Comparison of ENCODE assay signal across 19 cellular contexts in genomic region chr7:129389829-129390228, GRCh38. TPM values are rescaled to one million over a fixed set of nuclear protein-coding genes. Genes with fewer than 3 reads are reported as not detected.
DNase-seq lines count a peak whose midpoint lies in the region; ATAC-seq and TF ChIP-seq lines count a peak whose summit lies in the region.
"Had no signal": no experiment of that assay in that cellular context is flagged by ENCODE, and none has a peak within 500 bp of the region (broad histone marks: within the 10 kb centered on the region; RNA-seq: fewer than 3 reads in every experiment).

No MANE protein-coding gene starts in this region.

- TF ChIP-seq CTCF in DOHH2 (IDR thresholded peaks at IDR 0.05; ENCODE audit: low read depth, low read length, poor library complexity, severe bottlenecking), result peak; percentile 24
- TF ChIP-seq CTCF in NB4 (IDR thresholded peaks at IDR 0.05; ENCODE audit: low read depth, low read length), result peak; percentile 29
- peak; percentile 19 for TF ChIP-seq CTCF in epithelial cell of proximal tubule (conservative IDR thresholded peaks at IDR 0.05; ENCODE audit: low read depth, low read length)
- TF ChIP-seq CTCF in smooth muscle cell (IDR thresholded peaks at IDR 0.05; ENCODE audit: borderline replicate concordance, insufficient read depth, poor library complexity, severe bottlenecking), result peak; percentile 4
- TF ChIP-seq CTCF in GM13977 (IDR thresholded peaks at IDR 0.05; ENCODE audit: extremely low read depth, insufficient read depth, missing control alignments), result no peak

- H3K36me3 ChIP-seq in DOHH2 (ENCODE audit: control insufficient read depth, low read length) (no peaks in the 10 kb centered on the region), smooth muscle cell (ENCODE audit: low read depth) (no peaks in the 10 kb centered on the region)

- H3F3A ChIP-seq in DOHH2 (ENCODE audit: control insufficient read depth, insufficient read depth), result no peaks in the 10 kb centered on the region
- no peaks in the 10 kb centered on the region for H3F3A ChIP-seq in smooth muscle cell (ENCODE audit: low read depth)

- no peaks in the 10 kb centered on the region for H3K27me3 ChIP-seq in DOHH2 (ENCODE audit: control insufficient read depth, low read length)
- no peaks in the 10 kb centered on the region for H3K27me3 ChIP-seq in smooth muscle cell (ENCODE audit: low read depth)

- H3K79me2 ChIP-seq in DOHH2 (ENCODE audit: control insufficient read depth, low read length) (no peaks in the 10 kb centered on the region), smooth muscle cell (ENCODE audit: low read depth) (no peaks in the 10 kb centered on the region)

- H3K4me3 ChIP-seq in DOHH2 (ENCODE audit: low read length) (no peak overlapping the region), NB4 (ENCODE audit: low read depth, low read length) (no peak overlapping the region), epithelial cell of proximal tubule (ENCODE audit: low read depth, low read length) (no peak overlapping the region), smooth muscle cell (no peak overlapping the region)

- H3K4me1 ChIP-seq in DOHH2 (ENCODE audit: control insufficient read depth, low read length) (no peaks in the 10 kb centered on the region), smooth muscle cell (ENCODE audit: low read depth) (peaks cover 10% of the 10 kb centered on the region)

- TF ChIP-seq POLR2A in NB4 (IDR thresholded peaks at IDR 0.05; ENCODE audit: extremely low read depth, insufficient read length), result no peak

- no peaks in the 10 kb centered on the region for H3K9me2 ChIP-seq in DOHH2 (replicated peaks; ENCODE audit: control insufficient read depth, low read length)

- no peak overlapping the region for H3K9ac ChIP-seq in smooth muscle cell (ENCODE audit: low read depth)

- H3K27ac ChIP-seq in DOHH2 (ENCODE audit: low read depth, low read length) (no peak overlapping the region), smooth muscle cell (ENCODE audit: low read depth) (no peak overlapping the region)
- H3K27ac ChIP-seq: RWPE1 had no signal

- no peak overlapping the region for H3K4me2 ChIP-seq in DOHH2 (ENCODE audit: low read length)
- H3K4me2 ChIP-seq in smooth muscle cell, result no peak overlapping the region

- H4K20me1 ChIP-seq in DOHH2 (ENCODE audit: control insufficient read depth, insufficient read depth, low read depth, low read length) (no peaks in the 10 kb centered on the region), smooth muscle cell (ENCODE audit: low read depth) (no peaks in the 10 kb centered on the region)

- WGBS in smooth muscle cell (ENCODE audit: low lambda C conversion rate), result 88% methylated on average over 1 of the region's 1 CpG

- no peaks in the 10 kb centered on the region for H3K9me3 ChIP-seq in DOHH2 (ENCODE audit: control insufficient read depth, insufficient read depth, low read length)
- H3K9me3 ChIP-seq in smooth muscle cell (replicated peaks; ENCODE audit: low read depth), result no peaks in the 10 kb centered on the region

- no peak for ATAC-seq in GM18867 (IDR thresholded peaks at IDR 0.05; ENCODE audit: unreplicated experiment)
- no peak for ATAC-seq in HG03159 (IDR thresholded peaks at IDR 0.05; ENCODE audit: unreplicated experiment)
- ATAC-seq: PC-3, SK-N-SH treated with all-trans-retinoic acid at 6 μM for 48 hours, T-cell had no signal

- DNase-seq in NB4 (ENCODE audit: low read depth) (no peak), epithelial cell of proximal tubule (ENCODE audit: low read depth) (no peak), smooth muscle cell (lab: John Stamatoyannopoulos, UW; ENCODE audit: unreplicated experiment) (no peak), GM13977 (ENCODE audit: low spot score) (no peak)
- DNase-seq: COR-L47, GDM1, GOT3, NCI-H1105 treated with DMSO at 0.1 percent for 48 hours, NCI-H1694, NCI-H2081 treated with DMSO at 0.1 percent for 48 hours, NCI-H748 treated with DMSO at 0.1 percent for 48 hours, PC-3, SIG-M5, T-cell had no signal

- in situ Hi-C loops in GM13977 (cut with MboI; ENCODE audit: low pct_unique_long_range_greater_than_20kb, low sequenced_read_pairs, unreplicated experiment), result no loop called here

- H2AFZ ChIP-seq in smooth muscle cell (ENCODE audit: low read depth), result no peak overlapping the region

RNA-seq across cellular contexts. Expression of gene STRIP2, which starts 44.4 kb away (rescaled TPM):
- total RNA-seq in epithelial cell of proximal tubule (6.3 and 6.9 TPM in 2 replicates), smooth muscle cell (1.6 and 6.9 TPM in 2 replicates)
- polyA plus RNA-seq in smooth muscle cell, result 0.39 and 0.57 TPM in 2 replicates
